1 cellular context compared by ENCODE assay signal in the genomic region with DNA sequence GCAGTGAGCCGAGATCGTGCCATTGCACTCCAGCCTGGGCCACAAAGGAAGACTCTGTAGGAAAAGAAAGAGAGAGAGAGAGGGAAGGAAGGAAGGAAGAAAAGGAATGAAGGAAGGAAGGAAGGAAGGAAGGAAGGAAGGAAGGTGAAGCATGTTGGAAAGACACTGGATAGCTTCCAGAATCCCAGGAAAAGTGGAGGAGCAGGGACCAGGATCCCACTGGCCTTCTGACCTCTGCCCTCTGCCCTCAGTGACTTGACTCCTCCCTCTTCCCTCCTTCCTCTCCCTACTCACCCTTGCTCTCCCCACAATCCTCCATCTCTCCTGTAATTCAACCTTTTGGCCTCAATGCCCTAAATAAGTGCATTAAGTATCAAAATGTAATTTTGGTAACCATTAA.
TF ChIP-seq lines count a peak whose summit lies in the region.

No MANE protein-coding gene starts in this region.

TF ChIP-seq in GM23338, 12 proteins besides CTCF, POLR2A, EP300 and RAD21 (continued from another document):
- TF ChIP-seq ZNF462 (CRISPR knock-in tag; IDR thresholded peaks at IDR 0.05) (no peak), ZNF331 (CRISPR knock-in tag; IDR thresholded peaks at IDR 0.05; ENCODE audit: low read depth) (no peak), CREB1 (CRISPR knock-in tag; IDR thresholded peaks at IDR 0.05; ENCODE audit: low read depth) (no peak)
- TF ChIP-seq, protein P1, sequence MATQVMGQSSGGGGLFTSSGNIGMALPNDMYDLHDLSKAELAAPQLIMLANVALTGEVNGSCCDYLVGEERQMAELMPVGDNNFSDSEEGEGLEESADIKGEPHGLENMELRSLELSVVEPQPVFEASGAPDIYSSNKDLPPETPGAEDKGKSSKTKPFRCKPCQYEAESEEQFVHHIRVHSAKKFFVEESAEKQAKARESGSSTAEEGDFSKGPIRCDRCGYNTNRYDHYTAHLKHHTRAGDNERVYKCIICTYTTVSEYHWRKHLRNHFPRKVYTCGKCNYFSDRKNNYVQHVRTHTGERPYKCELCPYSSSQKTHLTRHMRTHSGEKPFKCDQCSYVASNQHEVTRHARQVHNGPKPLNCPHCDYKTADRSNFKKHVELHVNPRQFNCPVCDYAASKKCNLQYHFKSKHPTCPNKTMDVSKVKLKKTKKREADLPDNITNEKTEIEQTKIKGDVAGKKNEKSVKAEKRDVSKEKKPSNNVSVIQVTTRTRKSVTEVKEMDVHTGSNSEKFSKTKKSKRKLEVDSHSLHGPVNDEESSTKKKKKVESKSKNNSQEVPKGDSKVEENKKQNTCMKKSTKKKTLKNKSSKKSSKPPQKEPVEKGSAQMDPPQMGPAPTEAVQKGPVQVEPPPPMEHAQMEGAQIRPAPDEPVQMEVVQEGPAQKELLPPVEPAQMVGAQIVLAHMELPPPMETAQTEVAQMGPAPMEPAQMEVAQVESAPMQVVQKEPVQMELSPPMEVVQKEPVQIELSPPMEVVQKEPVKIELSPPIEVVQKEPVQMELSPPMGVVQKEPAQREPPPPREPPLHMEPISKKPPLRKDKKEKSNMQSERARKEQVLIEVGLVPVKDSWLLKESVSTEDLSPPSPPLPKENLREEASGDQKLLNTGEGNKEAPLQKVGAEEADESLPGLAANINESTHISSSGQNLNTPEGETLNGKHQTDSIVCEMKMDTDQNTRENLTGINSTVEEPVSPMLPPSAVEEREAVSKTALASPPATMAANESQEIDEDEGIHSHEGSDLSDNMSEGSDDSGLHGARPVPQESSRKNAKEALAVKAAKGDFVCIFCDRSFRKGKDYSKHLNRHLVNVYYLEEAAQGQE (IDR thresholded peaks at IDR 0.05; ENCODE audit: unreplicated experiment): no peak
- TF ChIP-seq, protein P2, sequence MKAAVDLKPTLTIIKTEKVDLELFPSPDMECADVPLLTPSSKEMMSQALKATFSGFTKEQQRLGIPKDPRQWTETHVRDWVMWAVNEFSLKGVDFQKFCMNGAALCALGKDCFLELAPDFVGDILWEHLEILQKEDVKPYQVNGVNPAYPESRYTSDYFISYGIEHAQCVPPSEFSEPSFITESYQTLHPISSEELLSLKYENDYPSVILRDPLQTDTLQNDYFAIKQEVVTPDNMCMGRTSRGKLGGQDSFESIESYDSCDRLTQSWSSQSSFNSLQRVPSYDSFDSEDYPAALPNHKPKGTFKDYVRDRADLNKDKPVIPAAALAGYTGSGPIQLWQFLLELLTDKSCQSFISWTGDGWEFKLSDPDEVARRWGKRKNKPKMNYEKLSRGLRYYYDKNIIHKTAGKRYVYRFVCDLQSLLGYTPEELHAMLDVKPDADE (IDR thresholded peaks at IDR 0.05): no peak
